Comparison of ENCODE assay signal across 1 cellular context in genomic region chr15:68729789-68730201, GRCh38.
TF ChIP-seq lines count a peak whose summit lies in the region.

No MANE protein-coding gene starts in this region.

TF ChIP-seq in H1, 55 proteins besides CTCF, POLR2A, EP300 and RAD21 (continued from another document):
- no peak for TF ChIP-seq CHD7 (IDR thresholded peaks at IDR 0.05; ENCODE audit: insufficient replicate concordance, low read length)
